ENCODE assay signal across 19 cellular contexts in the genomic region with DNA sequence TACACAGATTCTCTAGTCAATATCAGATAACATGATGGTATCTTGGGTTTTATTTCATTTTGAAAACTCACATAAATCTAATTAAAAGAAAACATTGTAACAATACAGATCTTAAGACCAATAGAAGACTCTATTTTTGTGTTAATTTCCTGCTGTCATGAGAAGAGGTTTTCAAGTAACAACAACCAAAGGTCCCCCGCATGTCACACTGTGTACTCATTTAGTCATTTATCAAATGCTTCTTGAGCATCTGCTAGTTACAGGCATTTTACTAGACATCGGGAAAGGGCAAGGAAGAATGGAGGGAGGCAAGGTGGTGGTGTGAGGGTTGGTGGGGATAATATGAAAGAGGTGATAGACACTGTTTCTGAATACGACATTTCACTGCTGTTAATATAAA.
"Had no signal": no experiment of that assay in that cellular context is flagged by ENCODE, and none has a peak within 500 bp of the region (broad histone marks: within the 10 kb centered on the region; RNA-seq: fewer than 3 reads in every experiment).

No MANE protein-coding gene starts in this region.

- H3K4me3 ChIP-seq: ascending aorta, hepatocyte, sigmoid colon, thyroid gland had no signal

- H3K27ac ChIP-seq: ascending aorta, hepatocyte, sigmoid colon, thyroid gland had no signal

- H3K9me3 ChIP-seq: ascending aorta, sigmoid colon, thyroid gland had no signal

- H3K4me2 ChIP-seq: hepatocyte had no signal

- H3K27me3 Mint-ChIP-seq: activated CD4-positive, alpha-beta memory T cell treated with anti-CD3 and anti-CD28 coated beads, Interleukin-2, amount 10 ng/mL, durations not matched to agents 7 days and 5 days had no signal

- H3K36me3 ChIP-seq: ascending aorta, sigmoid colon, thyroid gland had no signal

- H3K4me1 Mint-ChIP-seq: stimulated activated naive B cell treated with anti-CD40 and anti-IgM and Interleukin-4, amounts not matched to agents 10 μg/mL and 1 μg/mL and 100 μg/mL, for 72 hours had no signal

- H3K9me3 Mint-ChIP-seq: activated CD4-positive, alpha-beta memory T cell treated with anti-CD3 and anti-CD28 coated beads, Interleukin-2, amount 10 ng/mL, durations not matched to agents 7 days and 5 days; natural killer cell treated with Interleukin-12 subunit alpha and Interleukin-12 subunit beta and Interleukin-15 and Interleukin-18, amount 100 ng/mL, for 72 hours; stimulated activated naive B cell treated with anti-CD40 and anti-IgM and Interleukin-4, amounts not matched to agents 10 μg/mL and 1 μg/mL and 100 μg/mL, for 72 hours had no signal

- H3K36me3 Mint-ChIP-seq: natural killer cell treated with Interleukin-12 subunit alpha and Interleukin-12 subunit beta and Interleukin-15 and Interleukin-18, amount 100 ng/mL, for 72 hours; stimulated activated naive B cell treated with anti-CD40 and anti-IgM and Interleukin-4, amounts not matched to agents 10 μg/mL and 1 μg/mL and 100 μg/mL, for 72 hours had no signal

- FAIRE-seq: TTC549 had no signal

- H3K27me3 ChIP-seq: ascending aorta, hepatocyte, sigmoid colon, thyroid gland had no signal

- DNase-seq: activated CD4-positive, alpha-beta memory T cell treated with anti-CD3 and anti-CD28 coated beads, Interleukin-2, amount 10 ng/mL, durations not matched to agents 7 days and 5 days; activated CD4-positive, alpha-beta T cell treated with anti-CD3 and anti-CD28 coated beads for 48 hours; activated CD4-positive, CD25-positive, alpha-beta regulatory T cell; activated CD8-positive, alpha-beta memory T cell treated with anti-CD3 and anti-CD28 coated beads, Interleukin-2, amount 50 U/mL, for 48 hours; activated effector memory CD4-positive, alpha-beta T cell treated with anti-CD3 and anti-CD28 coated beads, Interleukin-2, amount 50 U/mL, for 16 hours; activated naive CD4-positive, alpha-beta T cell treated with anti-CD3 and anti-CD28 coated beads, Interleukin-2, amount 50 U/mL, for 16 hours; activated T-cell treated with anti-CD3 and anti-CD28 coated beads, Interleukin-2, amount 50 U/mL, for 48 hours; effector CD8-positive, alpha-beta T cell; left cardiac atrium; mesendoderm; sigmoid colon; stimulated activated naive B cell treated with anti-CD40 and anti-IgM and Interleukin-4, amounts not matched to agents 10 μg/mL and 1 μg/mL and 100 μg/mL, for 72 hours; T-helper 2 cell; thyroid gland had no signal

- H2AFZ ChIP-seq: hepatocyte had no signal

- ATAC-seq: esophagus mucosa; left cardiac atrium; natural killer cell treated with Interleukin-12 subunit alpha and Interleukin-12 subunit beta and Interleukin-15 and Interleukin-18, amount 100 ng/mL, for 72 hours; stimulated activated naive B cell treated with anti-CD40 and anti-IgM and Interleukin-4, amounts not matched to agents 10 μg/mL and 1 μg/mL and 100 μg/mL, for 72 hours had no signal

- H3K4me3 Mint-ChIP-seq: activated CD4-positive, alpha-beta memory T cell treated with anti-CD3 and anti-CD28 coated beads, Interleukin-2, amount 10 ng/mL, durations not matched to agents 7 days and 5 days; natural killer cell treated with Interleukin-12 subunit alpha and Interleukin-12 subunit beta and Interleukin-15 and Interleukin-18, amount 100 ng/mL, for 72 hours; stimulated activated naive B cell treated with anti-CD40 and anti-IgM and Interleukin-4, amounts not matched to agents 10 μg/mL and 1 μg/mL and 100 μg/mL, for 72 hours had no signal

- H3K27ac Mint-ChIP-seq: activated CD4-positive, alpha-beta memory T cell treated with anti-CD3 and anti-CD28 coated beads, Interleukin-2, amount 10 ng/mL, durations not matched to agents 7 days and 5 days; natural killer cell treated with Interleukin-12 subunit alpha and Interleukin-12 subunit beta and Interleukin-15 and Interleukin-18, amount 100 ng/mL, for 72 hours; stimulated activated naive B cell treated with anti-CD40 and anti-IgM and Interleukin-4, amounts not matched to agents 10 μg/mL and 1 μg/mL and 100 μg/mL, for 72 hours had no signal
